In genomic region chr15:78810003-78810376, GRCh38 we compare ENCODE assay signal across 9 cellular contexts. TPM values are rescaled to one million over a fixed set of nuclear protein-coding genes. Genes with fewer than 3 reads are reported as not detected.
DNase-seq lines count a peak whose midpoint lies in the region; ATAC-seq and TF ChIP-seq lines count a peak whose summit lies in the region.
"Had no signal": no experiment of that assay in that cellular context is flagged by ENCODE, and none has a peak within 500 bp of the region (broad histone marks: within the 10 kb centered on the region; RNA-seq: fewer than 3 reads in every experiment).

No MANE protein-coding gene starts in this region.

- TF ChIP-seq CTCF in WTC11 (IDR thresholded peaks at IDR 0.05) (no peak), glutamatergic neuron (IDR thresholded peaks at IDR 0.05; ENCODE audit: partially characterized antibody, unreplicated experiment) (no peak), prostate gland (IDR thresholded peaks at IDR 0.05) (no peak)

- WGBS in prostate gland: 34% methylated on average over 12 of the region's 12 CpGs

- no peaks in the 10 kb centered on the region for H3K9me3 ChIP-seq in prostate gland

- H3K27ac Mint-ChIP-seq in WTC11 (no peak overlapping the region), glutamatergic neuron (ENCODE audit: unreplicated experiment) (peak overlapping the region; percentile 33)

- CTCF ChIA-PET in WTC11 (lab: Charles Lee): interaction anchor here (0.5 to 3.6 kb wide), 20 partner anchors 11 to 510 kb away, joined by 3 to 26 read pairs (median 6); partner anchors contain the start of genes MORF4L1 and SKIC8

- DNase-seq in DMS114 treated with DMSO at 0.1 percent for 48 hours (lab: John Stamatoyannopoulos, UW; ENCODE audit: unreplicated experiment) (peak; percentile 31), WTC11 (ENCODE audit: low spot score) (no peak), glutamatergic neuron (peak; percentile 29), prostate gland (ENCODE audit: low spot score) (no peak), NCI-H2081 treated with DMSO at 0.1 percent for 48 hours (lab: John Stamatoyannopoulos, UW) (no peak), caudate nucleus (lab: John Stamatoyannopoulos, UW) (no peak), middle frontal gyrus (ENCODE audit: extremely low spot score, low spot score) (no peak)

- ATAC-seq in WTC11 (no peak), GM21360 (IDR thresholded peaks at IDR 0.05; ENCODE audit: unreplicated experiment) (no peak)

- H3K4me1 Mint-ChIP-seq in WTC11: peaks cover 41% of the 10 kb centered on the region
- H3K4me1 Mint-ChIP-seq in glutamatergic neuron (ENCODE audit: low read depth, unreplicated experiment): peaks cover 23% of the 10 kb centered on the region

- intact Hi-C loops in prostate gland (cut with DNase I): no loop called here

- no peaks in the 10 kb centered on the region for H3K36me3 Mint-ChIP-seq in WTC11
- H3K36me3 Mint-ChIP-seq in glutamatergic neuron (ENCODE audit: unreplicated experiment): no peaks in the 10 kb centered on the region

- H3K4me3 Mint-ChIP-seq in WTC11: peak overlapping the region; percentile 78
- H3K4me3 Mint-ChIP-seq in glutamatergic neuron (ENCODE audit: unreplicated experiment): peak overlapping the region; percentile 89

- POLR2A ChIA-PET in WTC11 (lab: Charles Lee): interaction anchor here (1.8 to 1.9 kb wide), 2 partner anchors 63 to 245 kb away, joined by 5 to 13 read pairs; partner anchors contain the start of genes CHRNA5 and MORF4L1

- H3K4me3 ChIP-seq in prostate gland: peak overlapping the region; percentile 47 to 52

- H3K9me3 Mint-ChIP-seq in WTC11 (no peaks in the 10 kb centered on the region), glutamatergic neuron (ENCODE audit: unreplicated experiment) (peaks cover 11% of the 10 kb centered on the region)

- H3K27me3 Mint-ChIP-seq in WTC11 (ENCODE audit: low read depth) (peaks cover 14% of the 10 kb centered on the region), glutamatergic neuron (ENCODE audit: unreplicated experiment) (peaks cover 21% of the 10 kb centered on the region)

- peaks cover 4% of the 10 kb centered on the region for H3K4me1 ChIP-seq in prostate gland (replicated peaks)

- no peaks in the 10 kb centered on the region for H3K36me3 ChIP-seq in prostate gland

- H3K27ac ChIP-seq in prostate gland (no peak overlapping the region), caudate nucleus (ENCODE audit: low read depth, low read length) (no peak overlapping the region)
- H3K27ac ChIP-seq: epithelial cell of prostate had no signal

- no peaks in the 10 kb centered on the region for H3K27me3 ChIP-seq in prostate gland (replicated peaks; ENCODE audit: insufficient read depth)

- TF ChIP-seq POLR2A in prostate gland (IDR thresholded peaks at IDR 0.05): no peak

TF ChIP-seq in WTC11, 78 proteins besides CTCF, POLR2A, EP300 and RAD21:
- no peak for TF ChIP-seq PREB (CRISPR knock-in tag; IDR thresholded peaks at IDR 0.05; ENCODE audit: borderline replicate concordance)
- no peak for TF ChIP-seq IRF1 (CRISPR knock-in tag; IDR thresholded peaks at IDR 0.05)
- peak; percentile 46; the same call in 1 of the 2 replicates for TF ChIP-seq RELA (CRISPR knock-in tag; IDR thresholded peaks at IDR 0.05; ENCODE audit: borderline replicate concordance)
- TF ChIP-seq ETV6 (CRISPR knock-in tag; IDR thresholded peaks at IDR 0.05): 0 out of 2 replicates have a peak, but pooled peaks have one; percentile 15

RNA-seq across cellular contexts. Expression of gene ADAMTS7, which starts 1.3 kb away (rescaled TPM):
- total RNA-seq in WTC11 (2021) (66.5 to 70.3 TPM (median 67.1 TPM) in 3 replicates), glutamatergic neuron (ENCODE audit: unreplicated experiment) (181 TPM), prostate gland (1 to 10 TPM; 1.6 to 7.8 TPM)

Comparison
In these comparisons a context has a peak if more than half of its experiments do, and no peak if none do; other contexts are left out.
1. DNase-seq: peak in DMS114 treated with DMSO at 0.1 percent for 48 hours (single experiment) and glutamatergic neuron (single experiment); none in WTC11 (single experiment), prostate gland (single experiment), NCI-H2081 treated with DMSO at 0.1 percent for 48 hours (single experiment), caudate nucleus (0 of 61) and middle frontal gyrus (single experiment).